In the genomic region with DNA sequence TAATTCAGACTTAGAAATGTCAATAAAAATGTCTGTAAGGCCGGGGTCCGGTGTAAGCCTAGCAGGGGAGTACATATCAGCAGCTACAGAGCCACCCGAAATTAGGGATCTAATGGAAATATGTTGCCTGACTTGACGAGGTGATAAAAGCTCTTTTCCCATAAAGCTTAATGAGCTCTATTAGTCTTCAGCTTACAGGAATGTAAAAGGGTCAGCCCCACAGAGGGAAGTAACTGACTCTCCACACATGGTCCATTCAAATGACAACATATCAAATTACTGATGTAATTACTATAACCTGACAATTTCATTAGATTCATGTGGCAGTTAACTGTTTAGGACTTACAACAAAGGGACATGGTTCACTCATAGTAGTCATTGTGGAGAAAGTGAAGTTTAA, we compare ENCODE assay signal across 13 cellular contexts.
"Had no signal": no experiment of that assay in that cellular context is flagged by ENCODE, and none has a peak within 500 bp of the region (broad histone marks: within the 10 kb centered on the region; RNA-seq: fewer than 3 reads in every experiment).

No MANE protein-coding gene starts in this region.

- DNase-seq: activated CD4-positive, alpha-beta T cell treated with anti-CD3 and anti-CD28 coated beads for 4 hours; activated CD8-positive, alpha-beta memory T cell treated with anti-CD3 and anti-CD28 coated beads, Interleukin-2, amount 50 U/mL, for 48 hours; activated CD8-positive, alpha-beta T cell treated with anti-CD3 and anti-CD28 coated beads, Interleukin-2, amount 10 ng/mL, durations not matched to agents 7 days and 5 days; activated naive CD4-positive, alpha-beta T cell treated with Interleukin-2 at 50 U/mL for 16 hours; activated naive CD8-positive, alpha-beta T cell treated with anti-CD3 and anti-CD28 coated beads, Interleukin-2, amount 50 U/mL, for 24 hours; dorsolateral prefrontal cortex; hypothalamus; lower lobe of right lung; midbrain; pancreas; stimulated activated CD4-positive, alpha-beta T cell treated with anti-CD3 and anti-CD28 coated beads, Interleukin-2, amount 100 ng/mL, for 48 hours; testis; WERI-Rb-1 had no signal
